16 cellular contexts compared by ENCODE assay signal in genomic region chr7:23721456-23721855, GRCh38. TPM values are rescaled to one million over a fixed set of nuclear protein-coding genes. Genes with fewer than 3 reads are reported as not detected.
DNase-seq lines count a peak whose midpoint lies in the region; ATAC-seq and TF ChIP-seq lines count a peak whose summit lies in the region.
"Had no signal": no experiment of that assay in that cellular context is flagged by ENCODE, and none has a peak within 500 bp of the region (broad histone marks: within the 10 kb centered on the region; RNA-seq: fewer than 3 reads in every experiment).

No MANE protein-coding gene starts in this region.

- H3K36me3 Mint-ChIP-seq in CD4-positive, alpha-beta memory T cell: no peaks in the 10 kb centered on the region

- ATAC-seq in Panc1: no peak
- ATAC-seq: GM12878, GM23338 had no signal

- H3K27me3 Mint-ChIP-seq in CD4-positive, alpha-beta memory T cell: no peaks in the 10 kb centered on the region
- H3K27me3 Mint-ChIP-seq: B cell; CD4-positive, alpha-beta T cell; IgD-negative memory B cell had no signal

- DNase-seq in Panc1 (ENCODE audit: low read depth, low spot score): no peak
- DNase-seq in fibroblast of gingiva (ENCODE audit: low read depth): peak; percentile 4
- no peak for DNase-seq in hepatocyte (ENCODE audit: low spot score)
- no peak for DNase-seq in smooth muscle cell (lab: John Stamatoyannopoulos, UW; ENCODE audit: unreplicated experiment)
- DNase-seq in CD4-positive, alpha-beta memory T cell: no peak
- no peak for DNase-seq in ecto neural progenitor cell (ENCODE audit: low spot score)
- no peak for DNase-seq in EL
- DNase-seq: C1 segment of cervical spinal cord; CD4-positive, alpha-beta T cell; COR-L47; DMS53; H7 had no signal

- no peaks in the 10 kb centered on the region for H3K9me2 ChIP-seq in hepatocyte (replicated peaks; ENCODE audit: insufficient read depth)

- no peak overlapping the region for H3K9ac ChIP-seq in smooth muscle cell (ENCODE audit: low read depth)

- no peaks in the 10 kb centered on the region for H3K4me1 Mint-ChIP-seq in CD4-positive, alpha-beta memory T cell
- H3K4me1 Mint-ChIP-seq: B cell, IgD-negative memory B cell had no signal

- peak overlapping the region; percentile 38 for H3K4me2 ChIP-seq in hepatocyte
- peak overlapping the region; percentile 50 for H3K4me2 ChIP-seq in smooth muscle cell
- H3K4me2 ChIP-seq: GM23338 had no signal

- H3K9me3 ChIP-seq in Panc1 (ENCODE audit: control insufficient read depth, insufficient read depth, low read depth, low read length) (no peaks in the 10 kb centered on the region), hepatocyte (ENCODE audit: low read depth) (no peaks in the 10 kb centered on the region), smooth muscle cell (replicated peaks; ENCODE audit: low read depth) (no peaks in the 10 kb centered on the region)
- H3K9me3 ChIP-seq in CD4-positive, alpha-beta memory T cell (ENCODE audit: control insufficient read depth in 1 of 2, low read length in 2 of 2): no peaks in the 10 kb centered on the region

- H3K36me3 ChIP-seq in Panc1 (ENCODE audit: control insufficient read depth, insufficient read depth, low read length) (no peaks in the 10 kb centered on the region), hepatocyte (replicated peaks; ENCODE audit: insufficient read depth, low read depth) (no peaks in the 10 kb centered on the region), smooth muscle cell (ENCODE audit: low read depth) (no peaks in the 10 kb centered on the region)
- H3K36me3 ChIP-seq in CD4-positive, alpha-beta memory T cell (ENCODE audit: insufficient read depth, low read length): no peaks in the 10 kb centered on the region

- H3K27ac ChIP-seq in Panc1 (ENCODE audit: low read length) (peak overlapping the region; percentile 57; the same call in 1 of the 2 replicates), hepatocyte (no peak overlapping the region), smooth muscle cell (ENCODE audit: low read depth) (no peak overlapping the region)
- H3K27ac ChIP-seq in CD4-positive, alpha-beta memory T cell (ENCODE audit: low read depth, low read length): no peak overlapping the region

- intact Hi-C loops in Panc1 (cut with micrococcal nuclease; ENCODE audit: unreplicated experiment): no loop called here
- intact Hi-C loops in CD4-positive, alpha-beta memory T cell (cut with micrococcal nuclease): no loop called here

- H3K27ac Mint-ChIP-seq in CD4-positive, alpha-beta memory T cell: peak overlapping the region in 1 of 7 donors; percentile 44
- H3K27ac Mint-ChIP-seq: B cell; CD4-positive, alpha-beta T cell; GM23338; IgD-negative memory B cell had no signal

- H3F3A ChIP-seq in smooth muscle cell (ENCODE audit: low read depth): no peaks in the 10 kb centered on the region

- H3K27me3 ChIP-seq in Panc1 (ENCODE audit: control insufficient read depth, insufficient read depth, low read length): no peaks in the 10 kb centered on the region
- no peaks in the 10 kb centered on the region for H3K27me3 ChIP-seq in hepatocyte
- H3K27me3 ChIP-seq in smooth muscle cell (ENCODE audit: low read depth): no peaks in the 10 kb centered on the region
- no peaks in the 10 kb centered on the region for H3K27me3 ChIP-seq in CD4-positive, alpha-beta memory T cell (ENCODE audit: insufficient read depth, low read length)

- no peak overlapping the region for H3K4me3 ChIP-seq in Panc1 (ENCODE audit: low read depth in 2 of 2, low read length in 2 of 2)
- no peak overlapping the region for H3K4me3 ChIP-seq in hepatocyte
- H3K4me3 ChIP-seq in smooth muscle cell: no peak overlapping the region
- H3K4me3 ChIP-seq in CD4-positive, alpha-beta memory T cell (ENCODE audit: low read length in 2 of 2): no peak overlapping the region
- H3K4me3 ChIP-seq: GM12878, GM23338 had no signal

- POLR2A ChIA-PET in Panc1 (lab: Charles Lee): no interaction called here
- POLR2A ChIA-PET in CD4-positive, alpha-beta memory T cell (lab: Charles Lee; ENCODE audit: partially characterized antibody): no interaction called here

- TF ChIP-seq CTCF in Panc1 (IDR thresholded peaks at IDR 0.05) (no peak), hepatocyte (IDR thresholded peaks at IDR 0.05; ENCODE audit: poor library complexity) (no peak), smooth muscle cell (IDR thresholded peaks at IDR 0.05; ENCODE audit: borderline replicate concordance, insufficient read depth, poor library complexity, severe bottlenecking) (no peak)

- H3K4me1 ChIP-seq in Panc1 (ENCODE audit: control insufficient read depth, insufficient read depth, low read length) (peaks cover 17% of the 10 kb centered on the region), hepatocyte (ENCODE audit: insufficient read depth) (peaks cover 4% of the 10 kb centered on the region), smooth muscle cell (ENCODE audit: low read depth) (no peaks in the 10 kb centered on the region)
- H3K4me1 ChIP-seq in CD4-positive, alpha-beta memory T cell (ENCODE audit: insufficient read depth, low read length): no peaks in the 10 kb centered on the region

- BruUV-seq in Panc1 (replicated peaks; lab: Mats Ljungman, UMichigan): no TSS peak

- WGBS in hepatocyte (ENCODE audit: low lambda C conversion rate, missing lambda C conversion rate): 75% methylated on average over 4 of the region's 4 CpGs
- WGBS in smooth muscle cell (ENCODE audit: low lambda C conversion rate): 43% methylated on average over 4 of the region's 4 CpGs

- H3K79me2 ChIP-seq in hepatocyte: no peaks in the 10 kb centered on the region
- no peaks in the 10 kb centered on the region for H3K79me2 ChIP-seq in smooth muscle cell (ENCODE audit: low read depth)

- no peak overlapping the region for H2AFZ ChIP-seq in hepatocyte
- peak overlapping the region; percentile 63 for H2AFZ ChIP-seq in smooth muscle cell (ENCODE audit: low read depth)
- H2AFZ ChIP-seq: GM23338 had no signal

- H3K4me3 Mint-ChIP-seq in CD4-positive, alpha-beta memory T cell: no peak overlapping the region
- H3K4me3 Mint-ChIP-seq: B cell; CD4-positive, alpha-beta T cell; GM23338; IgD-negative memory B cell had no signal

- no peaks in the 10 kb centered on the region for H3K9me3 Mint-ChIP-seq in CD4-positive, alpha-beta memory T cell
- H3K9me3 Mint-ChIP-seq: CD4-positive, alpha-beta T cell; IgD-negative memory B cell had no signal

- H4K20me1 ChIP-seq in hepatocyte (ENCODE audit: insufficient read depth, poor library complexity, severe bottlenecking): no peaks in the 10 kb centered on the region
- H4K20me1 ChIP-seq in smooth muscle cell (ENCODE audit: low read depth): no peaks in the 10 kb centered on the region

- in situ Hi-C loops in Panc1 (cut with HindIII; ENCODE audit: low pct_unique_long_range_greater_than_20kb, low sequenced_read_pairs): no loop called here

- CTCF ChIA-PET in Panc1 (lab: Charles Lee): no interaction called here
- CTCF ChIA-PET in CD4-positive, alpha-beta memory T cell (lab: Charles Lee; ENCODE audit: partially characterized antibody): interaction anchor here (0.8 to 2.9 kb wide), 3 partner anchors 10 to 449 kb away, joined by 3 to 9 read pairs (median 5); no protein-coding TSS in a partner anchor

RNA-seq across cellular contexts. Expression of gene STK31, which starts 11.4 kb away (rescaled TPM):
- total RNA-seq in Panc1 (2021; ENCODE audit: unreplicated experiment) (1.0 TPM), hepatocyte (0.10 and 2.6 TPM in 2 replicates), smooth muscle cell (0.13 TPM in 1 of 2 replicates, not detected in the other)
- 0.80 TPM for polyA plus RNA-seq in Panc1 (2012; ENCODE audit: insufficient read length)
- polyA plus RNA-seq in hepatocyte (0.06 and 0.33 TPM in 2 replicates), smooth muscle cell (0.07 TPM in 1 of 2 replicates, not detected in the other)
- 1 to 10 TPM in 1 of 2 experiments, under 1 TPM in 1; 0.55 to 1.1 TPM for total RNA-seq in CD4-positive, alpha-beta memory T cell
- not detected for polyA plus RNA-seq in CD4-positive, alpha-beta memory T cell
- polyA plus RNA-seq: IgD-negative memory B cell had no signal

RNA-seq across cellular contexts. Expression of gene FAM221A, which starts 41.5 kb away (rescaled TPM):
- 8.4 TPM for total RNA-seq in Panc1 (2021; ENCODE audit: unreplicated experiment)
- 8.5 TPM for polyA plus RNA-seq in Panc1 (2012; ENCODE audit: insufficient read length)
- 14.4 and 17.5 TPM in 2 replicates for total RNA-seq in hepatocyte
- polyA plus RNA-seq in hepatocyte: 9.2 and 10.2 TPM in 2 replicates
- 3.0 and 4.2 TPM in 2 replicates for total RNA-seq in smooth muscle cell
- polyA plus RNA-seq in smooth muscle cell: 0.78 and 1.4 TPM in 2 replicates
- total RNA-seq in CD4-positive, alpha-beta memory T cell: 1 to 10 TPM; 6.8 to 7.3 TPM
- 1 to 10 TPM; 4.2 to 6.1 TPM for polyA plus RNA-seq in CD4-positive, alpha-beta memory T cell
